ENCODE assay signal across 25 cellular contexts in genomic region chr10:63123963-63124362, GRCh38.
"Had no signal": no experiment of that assay in that cellular context is flagged by ENCODE, and none has a peak within 500 bp of the region (broad histone marks: within the 10 kb centered on the region; RNA-seq: fewer than 3 reads in every experiment).

No MANE protein-coding gene starts in this region.

- H3K4me3 Mint-ChIP-seq: naive thymus-derived CD4-positive, alpha-beta T cell; nephron; neural progenitor cell; stimulated activated effector memory CD8-positive, alpha-beta T cell treated with anti-CD3 and anti-CD28 coated beads, Interleukin-12 subunit alpha, Interleukin-12 subunit beta, amount 100 ng/mL, for 72 hours had no signal

- H3K4me3 ChIP-seq: coronary artery, esophagus muscularis mucosa, left lung, neural progenitor cell, smooth muscle cell, stomach, thyroid gland, vagina had no signal

- H3K9me3 Mint-ChIP-seq: naive thymus-derived CD4-positive, alpha-beta T cell; stimulated activated effector memory CD8-positive, alpha-beta T cell treated with anti-CD3 and anti-CD28 coated beads, Interleukin-12 subunit alpha, Interleukin-12 subunit beta, amount 100 ng/mL, for 72 hours had no signal

- H3K4me1 Mint-ChIP-seq: naive thymus-derived CD4-positive, alpha-beta T cell; stimulated activated effector memory CD8-positive, alpha-beta T cell treated with anti-CD3 and anti-CD28 coated beads, Interleukin-12 subunit alpha, Interleukin-12 subunit beta, amount 100 ng/mL, for 72 hours had no signal

- H3K27me3 Mint-ChIP-seq: progenitor cell of endocrine pancreas had no signal

- DNase-seq: dermis blood vessel endothelial cell; effector memory CD4-positive, alpha-beta T cell; foreskin keratinocyte; head of caudate nucleus; left cardiac atrium; left lung; mesendoderm; midbrain; naive thymus-derived CD4-positive, alpha-beta T cell; stimulated activated CD4-positive, alpha-beta T cell treated with anti-CD3 and anti-CD28 coated beads, Interleukin-12 subunit alpha, Interleukin-12 subunit beta, amount 100 ng/mL, for 4 hours; stimulated activated CD4-positive, alpha-beta T cell treated with anti-CD3 and anti-CD28 coated beads, Interleukin-1b, Interleukin-23, amount 100 ng/mL, for 48 hours; stimulated activated CD4-positive, alpha-beta T cell treated with anti-CD3 and anti-CD28 coated beads, Interleukin-4, amount 100 ng/mL, for 1 hour; stimulated activated naive CD4-positive, alpha-beta T cell treated with Interleukin-2 at 50 U/mL for 16 hours; stomach; thyroid gland; trophoblast cell had no signal

- H3K27ac Mint-ChIP-seq: naive thymus-derived CD4-positive, alpha-beta T cell; nephron; neural progenitor cell; progenitor cell of endocrine pancreas; stimulated activated effector memory CD8-positive, alpha-beta T cell treated with anti-CD3 and anti-CD28 coated beads, Interleukin-12 subunit alpha, Interleukin-12 subunit beta, amount 100 ng/mL, for 72 hours had no signal

- H3K36me3 Mint-ChIP-seq: neural progenitor cell; stimulated activated effector memory CD8-positive, alpha-beta T cell treated with anti-CD3 and anti-CD28 coated beads, Interleukin-12 subunit alpha, Interleukin-12 subunit beta, amount 100 ng/mL, for 72 hours had no signal

- FAIRE-seq: endothelial cell of umbilical vein had no signal
